Comparison of ENCODE assay signal across 33 cellular contexts in the genomic region with DNA sequence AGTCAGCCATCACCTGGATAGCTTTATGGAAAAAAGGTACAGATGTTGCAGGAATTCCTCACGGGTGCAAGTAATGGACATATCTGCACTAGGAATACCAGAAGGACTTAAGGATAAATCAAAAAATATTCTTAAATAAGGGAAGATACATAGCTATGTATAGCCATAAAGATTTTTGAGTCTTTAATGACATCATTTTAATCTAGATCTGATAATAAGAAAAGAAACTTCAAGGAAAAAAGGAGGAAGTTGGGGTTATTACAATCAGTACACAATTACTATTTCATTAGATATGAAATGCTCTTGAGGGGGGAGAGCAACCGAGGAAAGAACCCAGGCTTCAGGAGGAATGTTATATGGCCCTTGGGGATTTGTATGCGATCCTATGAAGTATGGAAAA.
"Had no signal": no experiment of that assay in that cellular context is flagged by ENCODE, and none has a peak within 500 bp of the region (broad histone marks: within the 10 kb centered on the region; RNA-seq: fewer than 3 reads in every experiment).

No MANE protein-coding gene starts in this region.

- H3K27me3 ChIP-seq: adrenal gland, body of pancreas, esophagus squamous epithelium had no signal

- H3K4me3 Mint-ChIP-seq: activated CD4-positive, alpha-beta memory T cell treated with anti-CD3 and anti-CD28 coated beads for 36 hours; activated CD4-positive, alpha-beta T cell treated with anti-CD3 and anti-CD28 coated beads for 36 hours; activated CD4-positive, alpha-beta T cell treated with anti-CD3 and anti-CD28 coated beads, Interleukin-2, amount 10 ng/mL, durations not matched to agents 24 days and 14 days; activated CD8-positive, alpha-beta memory T cell treated with anti-CD3 and anti-CD28 coated beads, Interleukin-2, amount 10 ng/mL, durations not matched to agents 7 days and 5 days; activated CD8-positive, alpha-beta T cell treated with anti-CD3 and anti-CD28 coated beads, Interleukin-2, amount 10 ng/mL, durations not matched to agents 7 days and 5 days; activated naive CD4-positive, alpha-beta T cell treated with anti-CD3 and anti-CD28 coated beads for 36 hours; activated naive CD4-positive, alpha-beta T cell treated with anti-CD3 and anti-CD28 coated beads, Interleukin-2, amount 50 U/mL, for 24 hours; activated naive CD8-positive, alpha-beta T cell treated with anti-CD3 and anti-CD28 coated beads for 36 hours; activated naive CD8-positive, alpha-beta T cell treated with anti-CD3 and anti-CD28 coated beads, Interleukin-2, amount 50 U/mL, for 24 hours; activated T-helper 1 cell treated with anti-CD3 and anti-CD28 coated beads, Interleukin-12 subunit alpha, Interleukin-12 subunit beta, Interleukin-2, Interleukin-4 antibody, amounts not matched to agents 30 ng/mL and 10 ng/mL and 1 ng/mL, durations not matched to agents 14 hours and 24 hours and 36 hours; effector memory CD8-positive, alpha-beta T cell had no signal

- H3K36me3 ChIP-seq: adrenal gland, esophagus squamous epithelium had no signal

- H3K27ac ChIP-seq: adrenal gland, body of pancreas, epithelial cell of prostate, esophagus squamous epithelium had no signal

- H3K9me3 Mint-ChIP-seq: activated CD4-positive, alpha-beta memory T cell treated with anti-CD3 and anti-CD28 coated beads for 36 hours; activated CD4-positive, alpha-beta T cell treated with anti-CD3 and anti-CD28 coated beads, Interleukin-2, amount 10 ng/mL, durations not matched to agents 24 days and 14 days; activated naive CD4-positive, alpha-beta T cell treated with anti-CD3 and anti-CD28 coated beads for 36 hours; activated naive CD4-positive, alpha-beta T cell treated with anti-CD3 and anti-CD28 coated beads, Interleukin-2, amount 50 U/mL, for 24 hours; activated naive CD8-positive, alpha-beta T cell treated with anti-CD3 and anti-CD28 coated beads for 36 hours; activated naive CD8-positive, alpha-beta T cell treated with anti-CD3 and anti-CD28 coated beads, Interleukin-2, amount 50 U/mL, for 24 hours; activated T-helper 1 cell treated with anti-CD3 and anti-CD28 coated beads, Interleukin-12 subunit alpha, Interleukin-12 subunit beta, Interleukin-2, Interleukin-4 antibody, amounts not matched to agents 30 ng/mL and 10 ng/mL and 1 ng/mL, durations not matched to agents 14 hours and 24 hours and 36 hours; activated T-helper 2 cell treated with anti-CD3 and anti-CD28 coated beads, Interferon-gamma antibody, Interleukin-2, Interleukin-4, amounts not matched to agents 10 μg/mL and 5 μg/mL and 100 μg/mL, durations not matched to agents 14 hours and 24 hours and 36 hours; effector memory CD8-positive, alpha-beta T cell had no signal

- FAIRE-seq: colon, endothelial cell of umbilical vein, frontal cortex had no signal

- H3K4me3 ChIP-seq: adrenal gland, body of pancreas, esophagus squamous epithelium had no signal

- H3K27ac Mint-ChIP-seq: activated CD4-positive, alpha-beta memory T cell treated with anti-CD3 and anti-CD28 coated beads for 36 hours; activated CD4-positive, alpha-beta T cell treated with anti-CD3 and anti-CD28 coated beads for 36 hours; activated CD4-positive, alpha-beta T cell treated with anti-CD3 and anti-CD28 coated beads, Interleukin-2, amount 10 ng/mL, durations not matched to agents 24 days and 14 days; activated CD8-positive, alpha-beta memory T cell treated with anti-CD3 and anti-CD28 coated beads, Interleukin-2, amount 10 ng/mL, durations not matched to agents 7 days and 5 days; activated CD8-positive, alpha-beta T cell treated with anti-CD3 and anti-CD28 coated beads, Interleukin-2, amount 10 ng/mL, durations not matched to agents 7 days and 5 days; activated naive CD4-positive, alpha-beta T cell treated with anti-CD3 and anti-CD28 coated beads for 36 hours; activated naive CD4-positive, alpha-beta T cell treated with anti-CD3 and anti-CD28 coated beads, Interleukin-2, amount 50 U/mL, for 24 hours; activated naive CD8-positive, alpha-beta T cell treated with anti-CD3 and anti-CD28 coated beads for 36 hours; activated naive CD8-positive, alpha-beta T cell treated with anti-CD3 and anti-CD28 coated beads, Interleukin-2, amount 50 U/mL, for 24 hours; activated T-helper 1 cell treated with anti-CD3 and anti-CD28 coated beads, Interleukin-12 subunit alpha, Interleukin-12 subunit beta, Interleukin-2, Interleukin-4 antibody, amounts not matched to agents 30 ng/mL and 10 ng/mL and 1 ng/mL, durations not matched to agents 14 hours and 24 hours and 36 hours; activated T-helper 2 cell treated with anti-CD3 and anti-CD28 coated beads, Interferon-gamma antibody, Interleukin-2, Interleukin-4, amounts not matched to agents 10 μg/mL and 5 μg/mL and 100 μg/mL, durations not matched to agents 14 hours and 24 hours and 36 hours; effector memory CD8-positive, alpha-beta T cell had no signal

- H3K4me1 ChIP-seq: adrenal gland, body of pancreas had no signal

- H3K27me3 Mint-ChIP-seq: activated CD4-positive, alpha-beta memory T cell treated with anti-CD3 and anti-CD28 coated beads for 36 hours; activated CD4-positive, alpha-beta T cell treated with anti-CD3 and anti-CD28 coated beads for 36 hours; activated CD4-positive, alpha-beta T cell treated with anti-CD3 and anti-CD28 coated beads, Interleukin-2, amount 10 ng/mL, durations not matched to agents 24 days and 14 days; activated CD8-positive, alpha-beta memory T cell treated with anti-CD3 and anti-CD28 coated beads, Interleukin-2, amount 10 ng/mL, durations not matched to agents 7 days and 5 days; activated naive CD4-positive, alpha-beta T cell treated with anti-CD3 and anti-CD28 coated beads, Interleukin-2, amount 50 U/mL, for 24 hours; activated naive CD8-positive, alpha-beta T cell treated with anti-CD3 and anti-CD28 coated beads for 36 hours; activated naive CD8-positive, alpha-beta T cell treated with anti-CD3 and anti-CD28 coated beads, Interleukin-2, amount 50 U/mL, for 24 hours; effector memory CD8-positive, alpha-beta T cell had no signal

- H3K9me3 ChIP-seq: adrenal gland, body of pancreas, esophagus squamous epithelium had no signal

- DNase-seq: activated CD4-positive, alpha-beta memory T cell treated with anti-CD3 and anti-CD28 coated beads for 36 hours; activated CD4-positive, alpha-beta T cell treated with anti-CD3 and anti-CD28 coated beads for 36 hours; activated CD4-positive, alpha-beta T cell treated with anti-CD3 and anti-CD28 coated beads, Interleukin-2, amount 10 ng/mL, durations not matched to agents 24 days and 14 days; activated CD4-positive, CD25-positive, alpha-beta regulatory T cell; activated CD4-positive, CD25-positive, alpha-beta regulatory T cell treated with anti-CD3 and anti-CD28 coated beads, Interleukin-2, amount 50 U/mL, for 72 hours; activated CD8-positive, alpha-beta memory T cell treated with anti-CD3 and anti-CD28 coated beads, Interleukin-2, amount 10 ng/mL, durations not matched to agents 7 days and 5 days; activated CD8-positive, alpha-beta memory T cell treated with anti-CD3 and anti-CD28 coated beads, Interleukin-2, amount 50 U/mL, for 4 hours; activated CD8-positive, alpha-beta T cell treated with anti-CD3 and anti-CD28 coated beads, Interleukin-2, amount 10 ng/mL, durations not matched to agents 7 days and 5 days; activated effector memory CD4-positive, alpha-beta T cell treated with anti-CD3 and anti-CD28 coated beads, Interleukin-2, amount 50 U/mL, for 16 hours; activated naive CD4-positive, alpha-beta T cell treated with anti-CD3 and anti-CD28 coated beads for 36 hours; activated naive CD8-positive, alpha-beta T cell treated with anti-CD3 and anti-CD28 coated beads for 36 hours; activated naive CD8-positive, alpha-beta T cell treated with anti-CD3 and anti-CD28 coated beads, Interleukin-2, amount 50 U/mL, for 24 hours; activated T-cell treated with anti-CD3 and anti-CD28 coated beads, Interleukin-2, amount 50 U/mL, for 1 hour; activated T-cell treated with anti-CD3 and anti-CD28 coated beads, Interleukin-2, amount 50 U/mL, for 48 hours; adrenal gland; amygdala; aorta; body of pancreas; caudate nucleus; cortex of kidney; dermis blood vessel endothelial cell; effector CD4-positive, alpha-beta T cell; effector memory CD8-positive, alpha-beta T cell; esophagus squamous epithelium; foreskin fibroblast; T-helper 2 cell had no signal

- ATAC-seq: activated CD4-positive, alpha-beta T cell treated with anti-CD3 and anti-CD28 coated beads for 36 hours; activated CD8-positive, alpha-beta memory T cell treated with anti-CD3 and anti-CD28 coated beads, Interleukin-2, amount 10 ng/mL, durations not matched to agents 7 days and 5 days; activated CD8-positive, alpha-beta T cell treated with anti-CD3 and anti-CD28 coated beads, Interleukin-2, amount 10 ng/mL, durations not matched to agents 7 days and 5 days; activated naive CD8-positive, alpha-beta T cell treated with anti-CD3 and anti-CD28 coated beads, Interleukin-2, amount 50 U/mL, for 24 hours; body of pancreas; effector memory CD8-positive, alpha-beta T cell had no signal

- H3K4me1 Mint-ChIP-seq: activated CD4-positive, alpha-beta T cell treated with anti-CD3 and anti-CD28 coated beads for 36 hours; activated CD4-positive, alpha-beta T cell treated with anti-CD3 and anti-CD28 coated beads, Interleukin-2, amount 10 ng/mL, durations not matched to agents 24 days and 14 days; activated CD8-positive, alpha-beta memory T cell treated with anti-CD3 and anti-CD28 coated beads, Interleukin-2, amount 10 ng/mL, durations not matched to agents 7 days and 5 days; activated naive CD4-positive, alpha-beta T cell treated with anti-CD3 and anti-CD28 coated beads, Interleukin-2, amount 50 U/mL, for 24 hours; activated naive CD8-positive, alpha-beta T cell treated with anti-CD3 and anti-CD28 coated beads for 36 hours; activated naive CD8-positive, alpha-beta T cell treated with anti-CD3 and anti-CD28 coated beads, Interleukin-2, amount 50 U/mL, for 24 hours had no signal
